11 cellular contexts compared by ENCODE assay signal in genomic region chr2:8116661-8117060, GRCh38.
DNase-seq lines count a peak whose midpoint lies in the region; ATAC-seq, FAIRE-seq and TF ChIP-seq lines count a peak whose summit lies in the region.
"Had no signal": no experiment of that assay in that cellular context is flagged by ENCODE, and none has a peak within 500 bp of the region (broad histone marks: within the 10 kb centered on the region; RNA-seq: fewer than 3 reads in every experiment).

No MANE protein-coding gene starts in this region.

- TF ChIP-seq EP300 in HepG2 (IDR thresholded peaks at IDR 0.05; ENCODE audit: low read depth in 2 of 2, low read length in 2 of 2) (no peak), HepG2 (CRISPR knock-in tag; IDR thresholded peaks at IDR 0.05; ENCODE audit: borderline replicate concordance) (no peak)

- no peak for TF ChIP-seq CTCF in HepG2 (CRISPR knock-in tag; IDR thresholded peaks at IDR 0.05)

- H3K9ac ChIP-seq in HepG2 (ENCODE audit: insufficient read depth, low read depth, low read length), result no peak overlapping the region

- no peak for TF ChIP-seq RAD21 in HepG2 (CRISPR knock-in tag; IDR thresholded peaks at IDR 0.05)

- FAIRE-seq in HepG2 (lab: Jason Lieb, UNC), result no peak
- no peak for FAIRE-seq in HTR-8/SVneo (lab: Jason Lieb, UNC)

- no peak for TF ChIP-seq POLR2A in HepG2 (IDR thresholded peaks at IDR 0.05; ENCODE audit: insufficient read depth in 1 of 2, low read depth in 2 of 2, low read length in 2 of 2)

- 95% methylated on average over 7 of the region's 7 CpGs for WGBS in HepG2 (ENCODE audit: low lambda C conversion rate)

- ATAC-seq in GM18858 (IDR thresholded peaks at IDR 0.05; ENCODE audit: unreplicated experiment), result peak; percentile 97
- ATAC-seq in GM21786 (IDR thresholded peaks at IDR 0.05; ENCODE audit: unreplicated experiment), result peak; percentile 98
- peak; percentile 97 for ATAC-seq in HG03432 (IDR thresholded peaks at IDR 0.05; ENCODE audit: unreplicated experiment)
- no peak for ATAC-seq in HepG2

- H3K4me1 ChIP-seq in HepG2 (ENCODE audit: insufficient read depth, low read length), result peaks cover 66% of the 10 kb centered on the region

- H3K4me2 ChIP-seq in HepG2 (ENCODE audit: low read depth, low read length), result no peak overlapping the region

- BruUV-seq in HepG2 (replicated peaks; lab: Mats Ljungman, UMichigan), result no TSS peak

- intact Hi-C loops in HepG2 (cut with micrococcal nuclease; ENCODE audit: unreplicated experiment), result no loop called here

- no peaks in the 10 kb centered on the region for H3K79me2 ChIP-seq in HepG2 (ENCODE audit: insufficient read depth, low read length)

- no peak overlapping the region for H3K27ac ChIP-seq in HepG2 (ENCODE audit: extremely low read length, insufficient read depth, low read length)
- H3K27ac ChIP-seq: ovary had no signal

- no peaks in the 10 kb centered on the region for H3K36me3 ChIP-seq in HepG2 (replicated peaks in 1 of 2; ENCODE audit: control insufficient read depth in 1 of 2, insufficient read depth in 2 of 2, low read length in 2 of 2)
- H3K36me3 ChIP-seq: ovary had no signal

- POLR2A ChIA-PET in HepG2 (lab: Yijun Ruan, JAX), result interaction anchor here (2.9 kb wide), 1 partner anchor 10 kb away, joined by 9 read pairs; no protein-coding TSS in a partner anchor

- CTCF ChIA-PET in HepG2 (lab: Yijun Ruan, JAX; ENCODE audit: low intra/inter-chr PET ratio, low total read pairs), result no interaction called here

- in situ Hi-C loops in HepG2 (cut with HindIII; ENCODE audit: extremely low pct_ligation_motif_present, low pct_unique_long_range_greater_than_20kb), result no loop called here

- H4K20me1 ChIP-seq in HepG2 (ENCODE audit: insufficient read depth, low read length), result no peaks in the 10 kb centered on the region

- no peak for DNase-seq in HepG2 (ENCODE audit: low spot score)
- no peak for DNase-seq in occipital lobe (lab: John Stamatoyannopoulos, UW)
- DNase-seq in middle frontal gyrus (ENCODE audit: extremely low spot score, low spot score), result no peak
- no peak for DNase-seq in HTR-8/SVneo (ENCODE audit: insufficient read length, low spot score)
- no peak for DNase-seq in activated gamma-delta T cell treated with Interleukin-2 at 50 U/mL for 16 hours
- DNase-seq: activated naive CD4-positive, alpha-beta T cell treated with anti-CD3 and anti-CD28 coated beads for 36 hours; NCI-H510A treated with DMSO at 0.1 percent for 48 hours; ovary had no signal

- H3K4me3 ChIP-seq in HepG2 (replicated peaks in 1 of 3; ENCODE audit: insufficient read depth in 1 of 3, low read depth in 2 of 3, low read length in 3 of 3), result no peak overlapping the region
- H3K4me3 ChIP-seq: ovary had no signal

- no peak overlapping the region for H2AFZ ChIP-seq in HepG2 (ENCODE audit: low read length)

- H3K9me3 ChIP-seq in HepG2 (ENCODE audit: low read length), result no peaks in the 10 kb centered on the region
- H3K9me3 ChIP-seq: ovary had no signal

- H3K27me3 ChIP-seq in HepG2 (ENCODE audit: control insufficient read depth in 1 of 2, insufficient read depth in 2 of 2, low read length in 2 of 2), result no peaks in the 10 kb centered on the region
- H3K27me3 ChIP-seq: ovary had no signal

TF ChIP-seq in HepG2, 621 proteins besides CTCF, POLR2A, EP300 and RAD21 (continues in another document):
- no peak for TF ChIP-seq ZNF75D (CRISPR knock-in tag; IDR thresholded peaks at IDR 0.05; ENCODE audit: borderline replicate concordance)
- TF ChIP-seq MTA1 (CRISPR knock-in tag; IDR thresholded peaks at IDR 0.05; ENCODE audit: borderline replicate concordance), result no peak
- 0 out of 2 replicates have a peak, but pooled peaks have one; percentile 31 for TF ChIP-seq MYC (CRISPR knock-in tag; IDR thresholded peaks at IDR 0.05; ENCODE audit: borderline replicate concordance)
- no peak for TF ChIP-seq CENPBD1 (CRISPR knock-in tag; IDR thresholded peaks at IDR 0.05; ENCODE audit: borderline replicate concordance, low read depth)
- no peak for TF ChIP-seq ZNF24 (IDR thresholded peaks at IDR 0.05)
- no peak for TF ChIP-seq CHCHD3 (CRISPR knock-in tag; IDR thresholded peaks at IDR 0.05)
- TF ChIP-seq ZNF687 (CRISPR knock-in tag; IDR thresholded peaks at IDR 0.05), result peak; percentile 28; the same call in 1 of the 2 replicates
- TF ChIP-seq SMAD9 (CRISPR knock-in tag; IDR thresholded peaks at IDR 0.05), result no peak
- TF ChIP-seq ZNF672 (CRISPR knock-in tag; IDR thresholded peaks at IDR 0.05), result no peak
- TF ChIP-seq ZNF263 (CRISPR knock-in tag; IDR thresholded peaks at IDR 0.05), result no peak
- no peak for TF ChIP-seq ZNF7 (CRISPR knock-in tag; IDR thresholded peaks at IDR 0.05)
- TF ChIP-seq ZHX2 (IDR thresholded peaks at IDR 0.05; ENCODE audit: low read depth), result no peak
- no peak for TF ChIP-seq ZHX2 (CRISPR knock-in tag; IDR thresholded peaks at IDR 0.05; ENCODE audit: borderline replicate concordance)
- no peak for TF ChIP-seq TCF7 (IDR thresholded peaks at IDR 0.05; ENCODE audit: low read depth)
- no peak for TF ChIP-seq ARHGAP35 (CRISPR knock-in tag; IDR thresholded peaks at IDR 0.05; ENCODE audit: borderline replicate concordance)
- TF ChIP-seq ARID2 (CRISPR knock-in tag; IDR thresholded peaks at IDR 0.05; ENCODE audit: borderline replicate concordance), result 0 out of 2 replicates have a peak, but pooled peaks have one; percentile 20
